3 cellular contexts compared by ENCODE assay signal in genomic region chr16:57914244-57915173, GRCh38.
TF ChIP-seq lines count a peak whose summit lies in the region.

No MANE protein-coding gene starts in this region.

TF ChIP-seq in HCT116, 20 proteins besides CTCF, POLR2A, EP300 and RAD21:
- TF ChIP-seq POLR2AphosphoS5 (IDR thresholded peaks at IDR 0.05; ENCODE audit: low read depth, low read length) (no peak), CEBPB (IDR thresholded peaks at IDR 0.05; ENCODE audit: low read depth) (no peak)

TF ChIP-seq in Ishikawa, 13 proteins besides CTCF, POLR2A, EP300 and RAD21:
- TF ChIP-seq TEAD4 (IDR thresholded peaks at IDR 0.05) (no peak), USF1 (IDR thresholded peaks at IDR 0.05) (peak; percentile 43; the same call in 1 of the 2 replicates)

TF ChIP-seq in K562, 482 proteins besides CTCF, POLR2A, EP300 and RAD21:
- TF ChIP-seq RBM25 (IDR thresholded peaks at IDR 0.05; ENCODE audit: low read depth, low read length, severe bottlenecking), result peak; percentile 82
- peak; percentile 53 for TF ChIP-seq BHLHE40 (IDR thresholded peaks at IDR 0.05; ENCODE audit: low read length)
- TF ChIP-seq XRCC4 (IDR thresholded peaks at IDR 0.05; ENCODE audit: extremely low read depth, insufficient read depth, insufficient read length), result no peak
- TF ChIP-seq TOE1 (IDR thresholded peaks at IDR 0.05; ENCODE audit: borderline replicate concordance), result peak; percentile 74
- TF ChIP-seq TOE1 (CRISPR knock-in tag; IDR thresholded peaks at IDR 0.05; ENCODE audit: borderline replicate concordance, low read depth), result no peak
- peak; percentile 90 for TF ChIP-seq TFE3 (CRISPR knock-in tag; IDR thresholded peaks at IDR 0.05)
- peak; percentile 82 for TF ChIP-seq USF1 (CRISPR knock-in tag; IDR thresholded peaks at IDR 0.05)
- no peak for TF ChIP-seq ZBTB17 (CRISPR knock-in tag; IDR thresholded peaks at IDR 0.05)
- TF ChIP-seq PTBP1 (IDR thresholded peaks at IDR 0.05; ENCODE audit: low read depth, low read length), result 0 out of 2 replicates have a peak, but pooled peaks have one; percentile 34
- TF ChIP-seq NFYB (IDR thresholded peaks at IDR 0.05; ENCODE audit: extremely low read depth, insufficient read length), result peak; percentile 28
- TF ChIP-seq CBFA2T2 (conservative IDR thresholded peaks at IDR 0.05), result peak; percentile 58
- TF ChIP-seq ZNF785 (CRISPR knock-in tag; IDR thresholded peaks at IDR 0.05), result no peak
- TF ChIP-seq BCOR (IDR thresholded peaks at IDR 0.05), result peak; percentile 80
- TF ChIP-seq ZFP36 (IDR thresholded peaks at IDR 0.05; ENCODE audit: low read depth, low read length, partially characterized antibody), result peak; percentile 81
- no peak for TF ChIP-seq TSHZ1 (CRISPR knock-in tag; IDR thresholded peaks at IDR 0.05)
- no peak for TF ChIP-seq CHCHD3 (CRISPR knock-in tag; IDR thresholded peaks at IDR 0.05)
- no peak for TF ChIP-seq ELF2 (CRISPR knock-in tag; IDR thresholded peaks at IDR 0.05)
- TF ChIP-seq USF2 (CRISPR knock-in tag; IDR thresholded peaks at IDR 0.05), result peak; percentile 73
- TF ChIP-seq CBX8 (IDR thresholded peaks at IDR 0.05; ENCODE audit: borderline replicate concordance, extremely low read depth, low read depth, low read length, poor library complexity, severe bottlenecking), result no peak
- peak; percentile 87 for TF ChIP-seq RAD51 (IDR thresholded peaks at IDR 0.05; ENCODE audit: borderline replicate concordance, low read depth)
- no peak for TF ChIP-seq LCOR (CRISPR knock-in tag; IDR thresholded peaks at IDR 0.05)
